13 cellular contexts compared by ENCODE assay signal in genomic region chr2:207226671-207227061, GRCh38.
DNase-seq lines count a peak whose midpoint lies in the region; ATAC-seq, FAIRE-seq and TF ChIP-seq lines count a peak whose summit lies in the region.
"Had no signal": no experiment of that assay in that cellular context is flagged by ENCODE, and none has a peak within 500 bp of the region (broad histone marks: within the 10 kb centered on the region; RNA-seq: fewer than 3 reads in every experiment).

No MANE protein-coding gene starts in this region.

- dilution Hi-C loops in keratinocyte (cut with MboI; ENCODE audit: extremely low pct_ligation_motif_present, low sequenced_read_pairs), result no loop called here

- WGBS in smooth muscle cell (ENCODE audit: low lambda C conversion rate), result 25% methylated on average over 4 of the region's 4 CpGs

- H2AFZ ChIP-seq in keratinocyte (ENCODE audit: control insufficient read depth, low read length) (peak overlapping the region; percentile 70), smooth muscle cell (ENCODE audit: low read depth) (peak overlapping the region; percentile 52)

- H3K79me2 ChIP-seq in keratinocyte (ENCODE audit: control insufficient read depth, insufficient read depth, low read length), result no peaks in the 10 kb centered on the region
- H3K79me2 ChIP-seq in smooth muscle cell (ENCODE audit: low read depth), result no peaks in the 10 kb centered on the region

- no peak for ATAC-seq in activated CD4-positive, CD25-positive, alpha-beta regulatory T cell treated with anti-CD3 and anti-CD28 coated beads, Interleukin-2, amount 50 U/mL, for 24 hours
- ATAC-seq: activated CD8-positive, alpha-beta T cell treated with anti-CD3 and anti-CD28 coated beads, Interleukin-2, amount 10 ng/mL, durations not matched to agents 7 days and 5 days; CD8-positive, alpha-beta T cell; K562 had no signal

- no peak for TF ChIP-seq CTCF in keratinocyte (optimal IDR thresholded peaks at IDR 0.05 in 1 of 3, IDR thresholded peaks at IDR 0.05 in 1 of 3, conservative IDR thresholded peaks at IDR 0.05 in 1 of 3; ENCODE audit: extremely low read depth in 1 of 3, insufficient read depth in 2 of 3, low read length in 3 of 3)
- TF ChIP-seq CTCF in smooth muscle cell (IDR thresholded peaks at IDR 0.05; ENCODE audit: borderline replicate concordance, insufficient read depth, poor library complexity, severe bottlenecking), result no peak
- no peak for TF ChIP-seq CTCF in A673 (conservative IDR thresholded peaks at IDR 0.05; ENCODE audit: low read depth, low read length)

- H3K9ac ChIP-seq in keratinocyte (ENCODE audit: control insufficient read depth, extremely low read depth, insufficient read depth, low read length) (no peak overlapping the region), smooth muscle cell (ENCODE audit: low read depth) (no peak overlapping the region)

- H3F3A ChIP-seq in smooth muscle cell (ENCODE audit: low read depth), result peaks cover 8% of the 10 kb centered on the region

- CTCF ChIA-PET in A673 (lab: Charles Lee), result no interaction called here

- POLR2A ChIA-PET in A673 (lab: Charles Lee; ENCODE audit: low non-redundant PET), result no interaction called here

- DNase-seq in GM19239 (ENCODE audit: insufficient read length, low spot score), result no peak
- DNase-seq in SJSA1 (ENCODE audit: low read depth in 1 of 2, low spot score in 2 of 2), result no peak
- no peak for DNase-seq in keratinocyte (ENCODE audit: low read depth, low spot score)
- DNase-seq in smooth muscle cell (lab: John Stamatoyannopoulos, UW; ENCODE audit: unreplicated experiment), result no peak
- DNase-seq in putamen (ENCODE audit: low spot score), result no peak
- no peak for DNase-seq in A673 (ENCODE audit: low spot score)
- no peak for DNase-seq in activated CD4-positive, alpha-beta T cell treated with anti-CD3 and anti-CD28 coated beads for 4 hours
- DNase-seq: activated CD8-positive, alpha-beta T cell treated with anti-CD3 and anti-CD28 coated beads, Interleukin-2, amount 10 ng/mL, durations not matched to agents 7 days and 5 days; CD8-positive, alpha-beta T cell; NCI-H1930 had no signal

- H4K20me1 ChIP-seq in keratinocyte (ENCODE audit: control insufficient read depth, extremely low read depth, insufficient read depth, low read length), result no peaks in the 10 kb centered on the region
- no peaks in the 10 kb centered on the region for H4K20me1 ChIP-seq in smooth muscle cell (ENCODE audit: low read depth)

- H3K27me3 ChIP-seq in SJSA1 (replicated peaks) (no peaks in the 10 kb centered on the region), keratinocyte (ENCODE audit: control insufficient read depth, extremely low read depth, insufficient read depth, low read length) (no peaks in the 10 kb centered on the region), smooth muscle cell (ENCODE audit: low read depth) (no peaks in the 10 kb centered on the region), A673 (replicated peaks; ENCODE audit: insufficient read depth, low read depth, low read length, poor library complexity) (no peaks in the 10 kb centered on the region)
- H3K27me3 ChIP-seq: heart left ventricle had no signal

- H3K9me3 ChIP-seq in SJSA1 (replicated peaks) (no peaks in the 10 kb centered on the region), keratinocyte (ENCODE audit: control insufficient read depth, low read depth, low read length) (no peaks in the 10 kb centered on the region), smooth muscle cell (replicated peaks; ENCODE audit: low read depth) (no peaks in the 10 kb centered on the region), A673 (ENCODE audit: low read depth, low read length, poor library complexity, severe bottlenecking) (no peaks in the 10 kb centered on the region)
- H3K9me3 ChIP-seq: heart left ventricle had no signal

- intact Hi-C loops in A673 (cut with micrococcal nuclease; ENCODE audit: unreplicated experiment), result no loop called here

- H3K9me1 ChIP-seq in keratinocyte (ENCODE audit: control insufficient read depth, extremely low read depth, insufficient read depth, low read length), result no peaks in the 10 kb centered on the region

- peaks cover 39% of the 10 kb centered on the region for H3K4me1 ChIP-seq in SJSA1 (replicated peaks)
- peaks cover 33% of the 10 kb centered on the region for H3K4me1 ChIP-seq in keratinocyte (ENCODE audit: control insufficient read depth, extremely low read depth, insufficient read depth, low read length)
- H3K4me1 ChIP-seq in smooth muscle cell (ENCODE audit: low read depth), result peaks cover 55% of the 10 kb centered on the region
- H3K4me1 ChIP-seq in A673 (ENCODE audit: insufficient read depth, low read length, poor library complexity, severe bottlenecking), result no peaks in the 10 kb centered on the region

- BruUV-seq in A673 (replicated peaks; lab: Mats Ljungman, UMichigan), result no TSS peak

- FAIRE-seq in GM19239 (lab: Jason Lieb, UNC), result peak; percentile 26
- FAIRE-seq in keratinocyte (lab: Jason Lieb, UNC), result no peak
- FAIRE-seq: K562 had no signal

- H3K36me3 ChIP-seq in SJSA1 (no peaks in the 10 kb centered on the region), keratinocyte (ENCODE audit: control insufficient read depth in 2 of 2, extremely low read depth in 1 of 2, insufficient read depth in 2 of 2, low read length in 2 of 2) (no peaks in the 10 kb centered on the region), smooth muscle cell (ENCODE audit: low read depth) (no peaks in the 10 kb centered on the region), A673 (ENCODE audit: insufficient read depth, low read length, poor library complexity, severe bottlenecking) (no peaks in the 10 kb centered on the region)
- H3K36me3 ChIP-seq: heart left ventricle had no signal

- peak overlapping the region; percentile 5; the same call in 1 of the 2 replicates for H3K27ac ChIP-seq in SJSA1
- H3K27ac ChIP-seq in keratinocyte (ENCODE audit: control insufficient read depth, insufficient read depth, low read length), result peak overlapping the region; percentile 20
- H3K27ac ChIP-seq in smooth muscle cell (ENCODE audit: low read depth), result peak overlapping the region; percentile 58
- no peak overlapping the region for H3K27ac ChIP-seq in A673 (ENCODE audit: low read depth, low read length, poor library complexity, severe bottlenecking)

- H3K4me3 ChIP-seq in SJSA1, result no peak overlapping the region
- H3K4me3 ChIP-seq in keratinocyte (ENCODE audit: control insufficient read depth in 2 of 3, extremely low read depth in 1 of 3, insufficient read depth in 2 of 3, low read depth in 1 of 3, low read length in 3 of 3), result no peak overlapping the region
- H3K4me3 ChIP-seq in smooth muscle cell, result peak overlapping the region; percentile 14
- H3K4me3 ChIP-seq in A673 (ENCODE audit: low read depth, low read length, poor library complexity, severe bottlenecking), result no peak overlapping the region
- H3K4me3 ChIP-seq: K562 had no signal

- no peak overlapping the region for H3K4me2 ChIP-seq in keratinocyte (ENCODE audit: control insufficient read depth, extremely low read depth, insufficient read depth, low read depth, low read length)
- peak overlapping the region; percentile 68 for H3K4me2 ChIP-seq in smooth muscle cell
